21 cellular contexts compared by ENCODE assay signal in the genomic region with DNA sequence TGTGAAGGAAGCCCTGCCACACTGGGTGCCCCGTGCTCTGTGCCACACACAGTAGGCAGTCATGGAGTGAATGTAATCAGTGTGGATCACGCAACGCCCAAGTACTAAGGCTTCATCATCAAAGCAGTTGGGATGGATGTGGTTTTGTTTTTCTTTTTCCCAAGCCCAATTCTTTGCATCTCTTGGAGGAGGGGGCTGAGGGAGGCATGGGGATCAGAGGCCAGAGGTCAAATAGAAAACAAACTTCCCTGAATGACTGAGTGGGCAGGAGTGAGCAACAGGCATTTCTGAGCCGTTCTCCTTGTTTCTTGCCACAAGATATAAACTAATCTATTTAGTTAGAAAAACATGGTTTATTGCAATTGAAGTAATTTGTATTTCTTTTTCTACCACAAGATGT.
A peak's percentile ranks its signal among the peaks of the same experiment; 100 is the strongest.
DNase-seq lines count a peak whose midpoint lies in the region; ATAC-seq and TF ChIP-seq lines count a peak whose summit lies in the region.
"Had no signal": no experiment of that assay in that cellular context is flagged by ENCODE, and none has a peak within 500 bp of the region (broad histone marks: within the 10 kb centered on the region; RNA-seq: fewer than 3 reads in every experiment).

No MANE protein-coding gene starts in this region.

- no peaks in the 10 kb centered on the region for H3K27me3 ChIP-seq in neural progenitor cell

- H3K27ac Mint-ChIP-seq in neural progenitor cell (peak overlapping the region; percentile 74), progenitor cell of endocrine pancreas (peak overlapping the region; percentile 30), T-cell (no peak overlapping the region), endothelial cell (ENCODE audit: unreplicated experiment) (no peak overlapping the region)
- H3K27ac Mint-ChIP-seq: CD4-positive, alpha-beta memory T cell had no signal

- H3K9me3 Mint-ChIP-seq in neural progenitor cell (no peaks in the 10 kb centered on the region), progenitor cell of endocrine pancreas (ENCODE audit: low read depth) (no peaks in the 10 kb centered on the region), T-cell (no peaks in the 10 kb centered on the region), endothelial cell (ENCODE audit: unreplicated experiment) (no peaks in the 10 kb centered on the region)
- H3K9me3 Mint-ChIP-seq: CD4-positive, alpha-beta memory T cell had no signal

- H3K4me1 Mint-ChIP-seq in neural progenitor cell: peaks cover 87% of the 10 kb centered on the region
- peaks cover 46% of the 10 kb centered on the region for H3K4me1 Mint-ChIP-seq in progenitor cell of endocrine pancreas (ENCODE audit: low read depth)
- no peaks in the 10 kb centered on the region for H3K4me1 Mint-ChIP-seq in T-cell
- peaks cover 6% of the 10 kb centered on the region for H3K4me1 Mint-ChIP-seq in endothelial cell (ENCODE audit: unreplicated experiment)
- H3K4me1 Mint-ChIP-seq: CD4-positive, alpha-beta memory T cell had no signal

- H2AFZ ChIP-seq in neural progenitor cell (replicated peaks): no peak overlapping the region

- no peaks in the 10 kb centered on the region for H3F3A ChIP-seq in neural progenitor cell (ENCODE audit: low read depth)

- H3K36me3 Mint-ChIP-seq in neural progenitor cell: peaks cover 2% of the 10 kb centered on the region
- no peaks in the 10 kb centered on the region for H3K36me3 Mint-ChIP-seq in progenitor cell of endocrine pancreas (ENCODE audit: insufficient read depth)
- H3K36me3 Mint-ChIP-seq in T-cell: no peaks in the 10 kb centered on the region
- H3K36me3 Mint-ChIP-seq in endothelial cell (ENCODE audit: low read depth, unreplicated experiment): no peaks in the 10 kb centered on the region
- H3K36me3 Mint-ChIP-seq: CD4-positive, alpha-beta memory T cell had no signal

- peak; percentile 33 for DNase-seq in H4 (ENCODE audit: low spot score)
- DNase-seq in fibroblast of peridontal ligament (ENCODE audit: extremely low read depth): peak; percentile 18
- DNase-seq in neural progenitor cell (ENCODE audit: low spot score): peak; percentile 29
- DNase-seq in progenitor cell of endocrine pancreas (ENCODE audit: low spot score, unreplicated experiment): no peak
- no peak for DNase-seq in T-cell
- DNase-seq in OCI-M2 (lab: John Stamatoyannopoulos, UW; ENCODE audit: unreplicated experiment): no peak
- DNase-seq in AG08396 (ENCODE audit: low spot score): no peak
- DNase-seq in endothelial cell (ENCODE audit: low spot score): no peak
- DNase-seq: 8988T; ACHN; C1 segment of cervical spinal cord; Calu3; CD4-positive, alpha-beta memory T cell; COR-L47; DMS53; DMS79 treated with DMSO at 0.1 percent for 48 hours; GF-D8; GOT3; H7; HCEC 1CT had no signal

- H3K27ac ChIP-seq in neural progenitor cell: no peak overlapping the region
- H3K27ac ChIP-seq: A549 had no signal

- H3K9me3 ChIP-seq in neural progenitor cell (ENCODE audit: low read depth): no peaks in the 10 kb centered on the region
- H3K9me3 ChIP-seq: A549 had no signal

- no peak for ATAC-seq in T-cell (replicated peaks in 1 of 4)
- ATAC-seq: A549 had no signal

- H4K20me1 ChIP-seq in neural progenitor cell (ENCODE audit: low read depth): no peaks in the 10 kb centered on the region

- peaks cover 7% of the 10 kb centered on the region for H3K27me3 Mint-ChIP-seq in neural progenitor cell (ENCODE audit: insufficient read depth, low read depth)
- no peaks in the 10 kb centered on the region for H3K27me3 Mint-ChIP-seq in progenitor cell of endocrine pancreas
- H3K27me3 Mint-ChIP-seq in T-cell: peaks cover 13 to 15% of the 10 kb centered on the region in 2 donors
- H3K27me3 Mint-ChIP-seq in endothelial cell (ENCODE audit: unreplicated experiment): peaks cover 10% of the 10 kb centered on the region

- H3K4me3 Mint-ChIP-seq in neural progenitor cell (peak overlapping the region; percentile 36), progenitor cell of endocrine pancreas (ENCODE audit: low read depth) (no peak overlapping the region), T-cell (no peak overlapping the region), endothelial cell (ENCODE audit: unreplicated experiment) (no peak overlapping the region)
- H3K4me3 Mint-ChIP-seq: CD4-positive, alpha-beta memory T cell had no signal

- CTCF ChIA-PET in T-cell (lab: Charles Lee): no interaction called here

- H3K4me1 ChIP-seq in neural progenitor cell: peaks cover 36% of the 10 kb centered on the region
- H3K4me1 ChIP-seq: A549 had no signal

- POLR2A ChIA-PET in T-cell (lab: Charles Lee): no interaction called here

- no peaks in the 10 kb centered on the region for H3K36me3 ChIP-seq in neural progenitor cell

- TF ChIP-seq CTCF in neural progenitor cell (IDR thresholded peaks at IDR 0.05): no peak
- TF ChIP-seq CTCF in progenitor cell of endocrine pancreas (IDR thresholded peaks at IDR 0.05; ENCODE audit: unreplicated experiment): no peak
- TF ChIP-seq CTCF in endothelial cell (IDR thresholded peaks at IDR 0.05; ENCODE audit: unreplicated experiment): no peak

- no peaks in the 10 kb centered on the region for H3K79me2 ChIP-seq in neural progenitor cell (ENCODE audit: low read depth)

- H3K9ac ChIP-seq in neural progenitor cell: no peak overlapping the region

- H3K4me3 ChIP-seq in neural progenitor cell: no peak overlapping the region
- H3K4me3 ChIP-seq: A549 had no signal

- no peak overlapping the region for H3K4me2 ChIP-seq in neural progenitor cell
- H3K4me2 ChIP-seq: A549 had no signal

Comparison
In these comparisons a context has a peak if more than half of its experiments do, and no peak if none do; other contexts are left out.
1. DNase-seq: peak in H4 (single experiment), fibroblast of peridontal ligament (single experiment) and neural progenitor cell (single experiment); none in progenitor cell of endocrine pancreas (single experiment), T-cell (0 of 34), OCI-M2 (single experiment), AG08396 (single experiment) and endothelial cell (single experiment).
2. H3K27ac Mint-ChIP-seq: peak in neural progenitor cell (single experiment) and progenitor cell of endocrine pancreas (single experiment); none in T-cell (0 of 2) and endothelial cell (single experiment).